In genomic region chr9:19378154-19378553, GRCh38 we compare ENCODE assay signal across 8 cellular contexts. TPM values are rescaled to one million over a fixed set of nuclear protein-coding genes. Genes with fewer than 3 reads are reported as not detected.
DNase-seq lines count a peak whose midpoint lies in the region; ATAC-seq and TF ChIP-seq lines count a peak whose summit lies in the region.

No MANE protein-coding gene starts in this region.

- H3K4me3 Mint-ChIP-seq in CD4-positive, alpha-beta T cell = peak overlapping the region; percentile 90
- peak overlapping the region; percentile 96 to 100 (median 96) for H3K4me3 Mint-ChIP-seq in nephron

- peaks cover 31% of the 10 kb centered on the region for H3K36me3 ChIP-seq in KMS-11 (ENCODE audit: insufficient read depth)

- H3K9me3 Mint-ChIP-seq in CD4-positive, alpha-beta T cell = no peaks in the 10 kb centered on the region
- no peaks in the 10 kb centered on the region for H3K9me3 Mint-ChIP-seq in nephron

- intact Hi-C loops in CD4-positive, alpha-beta T cell (cut with DNase I, micrococcal nuclease) = loop anchor here (2.0 to 5.0 kb wide), 5 partner anchors 79 to 329 kb away; partner anchors contain the start of genes DENND4C (in 2 of the 2) and RRAGA (in 1 of the 2)

- H3K27ac Mint-ChIP-seq in CD4-positive, alpha-beta T cell = peak overlapping the region; percentile 94
- H3K27ac Mint-ChIP-seq in nephron = peak overlapping the region; percentile 69 to 99 (median 98)

- H3K9me3 ChIP-seq in CD4-positive, alpha-beta T cell (ENCODE audit: control insufficient read depth, low read length) = no peaks in the 10 kb centered on the region

- H4K20me1 ChIP-seq in KMS-11 (ENCODE audit: insufficient read depth) = peaks cover 15% of the 10 kb centered on the region

- peaks cover 52% of the 10 kb centered on the region for H3K4me1 Mint-ChIP-seq in CD4-positive, alpha-beta T cell (ENCODE audit: low read depth)
- H3K4me1 Mint-ChIP-seq in nephron = peaks cover 43% of the 10 kb centered on the region

- no peak overlapping the region for H2AFZ ChIP-seq in KMS-11 (ENCODE audit: low read depth)

- CTCF ChIA-PET in CD4-positive, alpha-beta T cell (lab: Charles Lee) = interaction anchor here (2.7 kb wide), 1 partner anchor 86 kb away, joined by 14 read pairs; no protein-coding TSS in a partner anchor

- peaks cover 36% of the 10 kb centered on the region for H3K79me2 ChIP-seq in KMS-11 (ENCODE audit: insufficient read depth, low read depth)

- peaks cover 73% of the 10 kb centered on the region for H3K36me3 Mint-ChIP-seq in CD4-positive, alpha-beta T cell (ENCODE audit: low read depth)
- H3K36me3 Mint-ChIP-seq in nephron (ENCODE audit: low read depth) = peaks cover 66% of the 10 kb centered on the region

- no peaks in the 10 kb centered on the region for H3K27me3 ChIP-seq in CD4-positive, alpha-beta T cell (ENCODE audit: control insufficient read depth, insufficient read depth, low read length)
- H3K27me3 ChIP-seq in KMS-11 (ENCODE audit: insufficient read depth, low read depth) = no peaks in the 10 kb centered on the region

- ATAC-seq in CD4-positive, alpha-beta T cell (ENCODE audit: poor library complexity) = no peak
- no peak for ATAC-seq in HG02642 (IDR thresholded peaks at IDR 0.05; ENCODE audit: poor library complexity, unreplicated experiment)

- H3K4me1 ChIP-seq in KMS-11 (ENCODE audit: low read depth, poor library complexity, severe bottlenecking) = peaks cover 24% of the 10 kb centered on the region

- TF ChIP-seq CTCF in CD4-positive, alpha-beta T cell (IDR thresholded peaks at IDR 0.05) = no peak
- TF ChIP-seq CTCF in KMS-11 (conservative IDR thresholded peaks at IDR 0.05; ENCODE audit: low read depth, low read length) (no peak), cardiac fibroblast (IDR thresholded peaks at IDR 0.05; ENCODE audit: low read depth, low read length) (no peak), nephron (IDR thresholded peaks at IDR 0.05; ENCODE audit: unreplicated experiment in 3 of 3) (no peak)

- POLR2A ChIA-PET in CD4-positive, alpha-beta T cell (lab: Charles Lee) = interaction anchor here (3.0 kb wide), 1 partner anchor 31 kb away, joined by 32 read pairs; the partner anchor contains the start of gene ACER2

- H3K4me2 ChIP-seq in KMS-11 = peak overlapping the region; percentile 94

- H3K27ac ChIP-seq in CD4-positive, alpha-beta T cell (ENCODE audit: low read depth, low read length) = no peak overlapping the region
- peak overlapping the region; percentile 17; the same call in 1 of the 2 replicates for H3K27ac ChIP-seq in KMS-11

- H3K4me3 ChIP-seq in KMS-11 (IDR thresholded peaks at IDR 0.05; ENCODE audit: insufficient read depth, low read depth, low read length) (no peak overlapping the region), cardiac fibroblast (replicated peaks in 1 of 2; ENCODE audit: low read depth in 2 of 2, low read length in 2 of 2) (peak overlapping the region; percentile 16 to 72)

- H3K27me3 Mint-ChIP-seq in CD4-positive, alpha-beta T cell = no peaks in the 10 kb centered on the region
- no peaks in the 10 kb centered on the region for H3K27me3 Mint-ChIP-seq in nephron (ENCODE audit: low read depth)

- H3K9ac ChIP-seq in KMS-11 = peak overlapping the region; percentile 99; the same call in 1 of the 2 replicates

- no peak for DNase-seq in CD4-positive, alpha-beta T cell
- DNase-seq in cardiac fibroblast (ENCODE audit: low read depth in 2 of 2) (peak in 1 of 2 donors; percentile 20), amygdala (lab: John Stamatoyannopoulos, UW) (no peak), UCSD-AML1 (lab: John Stamatoyannopoulos, UW; ENCODE audit: unreplicated experiment) (no peak), AG08396 (ENCODE audit: low spot score) (no peak)

RNA-seq across cellular contexts. Expression of gene RPS6, which starts 1.9 kb away (rescaled TPM):
- total RNA-seq in CD4-positive, alpha-beta T cell = 1,000 to 10,000 TPM; 4,429 to 4,520 TPM

RNA-seq across cellular contexts. Expression of gene ACER2, which starts 30.7 kb away (rescaled TPM):
- 1 to 10 TPM; 1.2 to 1.4 TPM for total RNA-seq in CD4-positive, alpha-beta T cell
